Comparison of ENCODE assay signal across 11 cellular contexts in the genomic region with DNA sequence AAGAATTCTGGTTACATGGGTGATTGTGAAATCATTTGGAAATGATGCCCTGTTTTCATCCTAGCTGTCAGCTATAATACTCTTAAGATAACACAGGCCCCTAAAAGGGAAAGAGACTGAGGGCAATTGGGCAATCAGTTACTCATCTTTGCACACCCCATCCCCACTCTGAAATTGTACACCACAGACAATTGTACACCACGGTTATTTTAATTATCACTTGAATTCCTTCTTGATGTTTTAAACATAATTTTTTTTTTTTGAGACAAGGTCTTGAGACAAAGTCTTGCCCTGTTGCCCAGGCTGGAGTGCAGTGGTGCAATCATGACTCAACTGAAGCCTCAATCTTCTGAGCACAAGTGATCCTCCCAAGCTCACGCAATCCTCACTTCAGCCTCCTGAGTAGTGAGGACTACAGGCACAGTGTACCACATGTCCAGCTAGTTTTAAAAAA.
DNase-seq lines count a peak whose midpoint lies in the region; ATAC-seq and TF ChIP-seq lines count a peak whose summit lies in the region.
"Had no signal": no experiment of that assay in that cellular context is flagged by ENCODE, and none has a peak within 500 bp of the region (broad histone marks: within the 10 kb centered on the region; RNA-seq: fewer than 3 reads in every experiment).

No MANE protein-coding gene starts in this region.

- ATAC-seq in psoas muscle (peak; percentile 44 to 74 (median 60)), GM19397 (IDR thresholded peaks at IDR 0.05; ENCODE audit: unreplicated experiment) (no peak), GM18511 (IDR thresholded peaks at IDR 0.05; ENCODE audit: unreplicated experiment) (no peak)
- ATAC-seq: activated naive CD8-positive, alpha-beta T cell treated with anti-CD3 and anti-CD28 coated beads, Interleukin-2, amount 50 U/mL, for 24 hours had no signal

- H3K9me3 ChIP-seq in fibroblast of lung (ENCODE audit: control insufficient read depth, insufficient read depth, low read depth, low read length) (no peaks in the 10 kb centered on the region), psoas muscle (no peaks in the 10 kb centered on the region)
- H3K9me3 ChIP-seq: SJCRH30 had no signal

- H3K27me3 ChIP-seq in fibroblast of lung (ENCODE audit: control insufficient read depth, insufficient read depth, low read length): no peaks in the 10 kb centered on the region
- H3K27me3 ChIP-seq in psoas muscle (ENCODE audit: insufficient read depth in 3 of 3, low read length in 2 of 3): no peaks in the 10 kb centered on the region
- H3K27me3 ChIP-seq: SJCRH30 had no signal

- no peaks in the 10 kb centered on the region for H3K79me2 ChIP-seq in fibroblast of lung (ENCODE audit: control insufficient read depth, insufficient read depth, low read length)

- intact Hi-C loops in psoas muscle (cut with DNase I): no loop called here

- H3K27ac ChIP-seq in fibroblast of lung (ENCODE audit: insufficient read depth, low read length) (no peak overlapping the region), psoas muscle (peak overlapping the region; percentile 13)
- H3K27ac ChIP-seq: SJCRH30 had no signal

- no peak overlapping the region for H3K4me2 ChIP-seq in fibroblast of lung (ENCODE audit: extremely low read depth, insufficient read depth, low read length)

- DNase-seq in EH (ENCODE audit: low read depth) (peak; percentile 18), RPMI7951 (ENCODE audit: low read depth) (peak; percentile 46), fibroblast of lung (ENCODE audit: low read depth in 2 of 2) (peak; percentile 94 to 99), psoas muscle (peak; percentile 40 to 64), NCI-H187 (lab: John Stamatoyannopoulos, UW) (no peak)
- DNase-seq in activated CD8-positive, alpha-beta memory T cell treated with anti-CD3 and anti-CD28 coated beads, Interleukin-2, amount 50 U/mL, for 48 hours: no peak
- DNase-seq: activated naive CD8-positive, alpha-beta T cell treated with anti-CD3 and anti-CD28 coated beads, Interleukin-2, amount 50 U/mL, for 24 hours; NCI-H1694; SJCRH30 had no signal

- WGBS in psoas muscle, 3 donors: 61 to 67% (median 63%) methylated on average over 2 of the region's 2 CpGs

- H2AFZ ChIP-seq in fibroblast of lung (ENCODE audit: low read length): no peak overlapping the region

- TF ChIP-seq CTCF in fibroblast of lung (conservative IDR thresholded peaks at IDR 0.05 in 1 of 2, IDR thresholded peaks at IDR 0.05 in 1 of 2; ENCODE audit: low read depth in 1 of 2, low read length in 2 of 2) (no peak), psoas muscle (IDR thresholded peaks at IDR 0.05) (no peak)

- H3K4me3 ChIP-seq in fibroblast of lung (replicated peaks in 1 of 4; ENCODE audit: control extremely low read depth in 1 of 4, insufficient read depth in 1 of 4, low read depth in 3 of 4, low read length in 4 of 4) (no peak overlapping the region), psoas muscle (no peak overlapping the region)
- H3K4me3 ChIP-seq: SJCRH30 had no signal

- H4K20me1 ChIP-seq in fibroblast of lung (ENCODE audit: control insufficient read depth, extremely low read depth, insufficient read depth, low read length): no peaks in the 10 kb centered on the region

- H3K36me3 ChIP-seq in fibroblast of lung (ENCODE audit: control insufficient read depth, insufficient read depth, low read length) (no peaks in the 10 kb centered on the region), psoas muscle (ENCODE audit: insufficient read depth in 1 of 2, low read depth in 1 of 2) (no peaks in the 10 kb centered on the region)
- H3K36me3 ChIP-seq: SJCRH30 had no signal

- H3K9ac ChIP-seq in fibroblast of lung (ENCODE audit: insufficient read depth, low read length): no peak overlapping the region

- H3K4me1 ChIP-seq in fibroblast of lung (ENCODE audit: control insufficient read depth, extremely low read depth, insufficient read depth, low read length) (peaks cover 2% of the 10 kb centered on the region), psoas muscle (no peaks in the 10 kb centered on the region)
- H3K4me1 ChIP-seq: SJCRH30 had no signal

Comparison
In these comparisons a context has a peak if more than half of its experiments do, and no peak if none do; other contexts are left out.
1. DNase-seq: peak in EH (single experiment), RPMI7951 (single experiment), fibroblast of lung (2 of 2) and psoas muscle (2 of 2); none in NCI-H187 (0 of 2) and activated CD8-positive, alpha-beta memory T cell treated with anti-CD3 and anti-CD28 coated beads, Interleukin-2, amount 50 U/mL, for 48 hours (single experiment).
2. ATAC-seq: peak in psoas muscle (4 of 4); none in GM19397 (single experiment) and GM18511 (single experiment).